26 cellular contexts compared by ENCODE assay signal in genomic region chr17:1022278-1023024, GRCh38. TPM values are rescaled to one million over a fixed set of nuclear protein-coding genes. Genes with fewer than 3 reads are reported as not detected.
DNase-seq lines count a peak whose midpoint lies in the region; ATAC-seq and TF ChIP-seq lines count a peak whose summit lies in the region.
"Had no signal": no experiment of that assay in that cellular context is flagged by ENCODE, and none has a peak within 500 bp of the region (broad histone marks: within the 10 kb centered on the region; RNA-seq: fewer than 3 reads in every experiment).

No MANE protein-coding gene starts in this region.

- no peaks in the 10 kb centered on the region for H3K36me3 ChIP-seq in cardiac muscle cell
- H3K36me3 ChIP-seq in mesendoderm (ENCODE audit: control insufficient read depth, insufficient read depth, low read length): no peaks in the 10 kb centered on the region
- H3K36me3 ChIP-seq: thyroid gland had no signal

- H3K56ac ChIP-seq in mesendoderm (ENCODE audit: low read length): peak overlapping the region; percentile 7

- H3K79me1 ChIP-seq in mesendoderm (ENCODE audit: low read length): no peaks in the 10 kb centered on the region

- intact Hi-C loops in Right ventricle myocardium inferior (cut with DNase I): no loop called here
- intact Hi-C loops in cardiac septum (cut with DNase I): no loop called here

- H3K4me3 ChIP-seq in cardiac muscle cell (no peak overlapping the region), mesendoderm (ENCODE audit: low read length) (no peak overlapping the region)
- H3K4me3 ChIP-seq: Peyer's patch, sigmoid colon, thyroid gland had no signal

- H2BK5ac ChIP-seq in mesendoderm (ENCODE audit: low read length): no peak overlapping the region

- no peak overlapping the region for H3K4me3 Mint-ChIP-seq in immature natural killer cell
- H3K4me3 Mint-ChIP-seq: activated T-cell treated with anti-CD3 and anti-CD28 coated beads, Interleukin-2, amount 50 U/mL, for 24 hours; natural killer cell treated with Interleukin-12 subunit alpha and Interleukin-12 subunit beta and Interleukin-15 and Interleukin-18, amount 100 ng/mL, for 72 hours; stimulated activated naive CD8-positive, alpha-beta T cell treated with anti-CD3 and anti-CD28 coated beads, Interleukin-15, Interleukin-2, amounts not matched to agents 100 ng/mL and 50 ng/mL, for 24 hours had no signal

- peaks cover 0 to 3% (median 0%) of the 10 kb centered on the region in 3 donors for H3K36me3 Mint-ChIP-seq in immature natural killer cell
- H3K36me3 Mint-ChIP-seq: natural killer cell treated with Interleukin-12 subunit alpha and Interleukin-12 subunit beta and Interleukin-15 and Interleukin-18, amount 100 ng/mL, for 72 hours had no signal

- H2BK120ac ChIP-seq in mesendoderm (ENCODE audit: low read depth, low read length): no peak overlapping the region

- no CpG with 5 or more reads among the region's 32 CpGs for WGBS in mesendoderm (ENCODE audit: extremely low coverage, insufficient coverage, low lambda C conversion rate)

- DNase-seq in Right ventricle myocardium inferior (ENCODE audit: missing footprints): peak; percentile 85
- no peak for DNase-seq in cardiac septum (ENCODE audit: low spot score)
- DNase-seq in cardiac muscle cell (ENCODE audit: low read depth in 1 of 2, low spot score in 1 of 2): no peak
- DNase-seq in mesendoderm: no peak
- DNase-seq in NCI-H1105 (lab: John Stamatoyannopoulos, UW): no peak
- no peak for DNase-seq in SHP77 (lab: John Stamatoyannopoulos, UW)
- DNase-seq in foreskin keratinocyte: no peak
- no peak for DNase-seq in immature natural killer cell
- DNase-seq: 8988T; activated CD8-positive, alpha-beta memory T cell treated with anti-CD3 and anti-CD28 coated beads for 24 hours; activated naive CD4-positive, alpha-beta T cell treated with Interleukin-2 at 50 U/mL for 16 hours; activated T-cell treated with anti-CD3 and anti-CD28 coated beads, Interleukin-2, amount 50 U/mL, for 24 hours; AML-193; dermis blood vessel endothelial cell; DMS79 treated with DMSO at 0.1 percent for 48 hours; NCI-H146; NCI-H510A; Peyer's patch; sigmoid colon; stimulated activated CD4-positive, alpha-beta T cell treated with anti-CD3 and anti-CD28 coated beads, Interleukin-15, amount 100 ng/mL, for 24 hours; T-helper 1 cell; thyroid gland had no signal

- H3K9ac ChIP-seq in mesendoderm (ENCODE audit: low read length): no peak overlapping the region
- H3K9ac ChIP-seq: parathyroid adenoma had no signal

- peaks cover 5 to 15% of the 10 kb centered on the region in 2 donors for H3K4me1 Mint-ChIP-seq in immature natural killer cell

- no peak overlapping the region for H3K27ac Mint-ChIP-seq in immature natural killer cell
- H3K27ac Mint-ChIP-seq: activated T-cell treated with anti-CD3 and anti-CD28 coated beads, Interleukin-2, amount 50 U/mL, for 24 hours; natural killer cell treated with Interleukin-12 subunit alpha and Interleukin-12 subunit beta and Interleukin-15 and Interleukin-18, amount 100 ng/mL, for 72 hours; stimulated activated naive CD8-positive, alpha-beta T cell treated with anti-CD3 and anti-CD28 coated beads, Interleukin-15, Interleukin-2, amounts not matched to agents 100 ng/mL and 50 ng/mL, for 24 hours had no signal

- no peaks in the 10 kb centered on the region for H3K9me3 ChIP-seq in cardiac muscle cell (ENCODE audit: low read depth)
- H3K9me3 ChIP-seq: Peyer's patch, sigmoid colon, thyroid gland had no signal

- no peak overlapping the region for H4K8ac ChIP-seq in mesendoderm (ENCODE audit: low read depth, low read length)

- H3K18ac ChIP-seq in mesendoderm (ENCODE audit: low read length): no peak overlapping the region

- H3K4ac ChIP-seq in mesendoderm (ENCODE audit: low read depth, low read length): no peak overlapping the region

- H3K23ac ChIP-seq in mesendoderm (ENCODE audit: low read length): no peak overlapping the region

- peak overlapping the region; percentile 80 for H3K27ac ChIP-seq in cardiac muscle cell
- H3K27ac ChIP-seq in mesendoderm (ENCODE audit: low read depth, low read length): no peak overlapping the region
- no peak overlapping the region for H3K27ac ChIP-seq in foreskin keratinocyte
- H3K27ac ChIP-seq: parathyroid adenoma, thyroid gland had no signal

- H3K4me2 ChIP-seq in mesendoderm (ENCODE audit: low read length): no peak overlapping the region

- no peak overlapping the region for H2BK15ac ChIP-seq in mesendoderm (replicated peaks; ENCODE audit: low read depth)

- ATAC-seq in Right ventricle myocardium inferior: peak; percentile 69
- no peak for ATAC-seq in foreskin keratinocyte
- ATAC-seq: left lobe of liver; natural killer cell treated with Interleukin-12 subunit alpha and Interleukin-12 subunit beta and Interleukin-15 and Interleukin-18, amount 100 ng/mL, for 72 hours had no signal

- H4K5ac ChIP-seq in mesendoderm (ENCODE audit: low read length): no peak overlapping the region

- no peaks in the 10 kb centered on the region for H3K79me2 ChIP-seq in mesendoderm (ENCODE audit: control insufficient read depth, insufficient read depth, low read length)

- TF ChIP-seq CTCF in cardiac muscle cell (IDR thresholded peaks at IDR 0.05; ENCODE audit: low read depth, low read length) (no peak), foreskin keratinocyte (conservative IDR thresholded peaks at IDR 0.05) (no peak)

- no peak overlapping the region for H2AK5ac ChIP-seq in mesendoderm (ENCODE audit: low read length)

- no peaks in the 10 kb centered on the region for H3K9me3 Mint-ChIP-seq in immature natural killer cell
- H3K9me3 Mint-ChIP-seq: activated T-cell treated with anti-CD3 and anti-CD28 coated beads, Interleukin-2, amount 50 U/mL, for 24 hours; natural killer cell treated with Interleukin-12 subunit alpha and Interleukin-12 subunit beta and Interleukin-15 and Interleukin-18, amount 100 ng/mL, for 72 hours; stimulated activated naive CD8-positive, alpha-beta T cell treated with anti-CD3 and anti-CD28 coated beads, Interleukin-15, Interleukin-2, amounts not matched to agents 100 ng/mL and 50 ng/mL, for 24 hours had no signal

- H3K27me3 Mint-ChIP-seq in immature natural killer cell (ENCODE audit: low read depth in 3 of 3): peaks cover 0 to 1% (median 0%) of the 10 kb centered on the region in 3 donors
- H3K27me3 Mint-ChIP-seq: activated T-cell treated with anti-CD3 and anti-CD28 coated beads, Interleukin-2, amount 50 U/mL, for 24 hours; natural killer cell treated with Interleukin-12 subunit alpha and Interleukin-12 subunit beta and Interleukin-15 and Interleukin-18, amount 100 ng/mL, for 72 hours; stimulated activated naive CD8-positive, alpha-beta T cell treated with anti-CD3 and anti-CD28 coated beads, Interleukin-15, Interleukin-2, amounts not matched to agents 100 ng/mL and 50 ng/mL, for 24 hours had no signal

- peaks cover 37% of the 10 kb centered on the region for H3K4me1 ChIP-seq in cardiac muscle cell (ENCODE audit: low read depth)
- H3K4me1 ChIP-seq in mesendoderm (ENCODE audit: control insufficient read depth, low read depth, low read length): no peaks in the 10 kb centered on the region
- H3K4me1 ChIP-seq in foreskin keratinocyte: no peaks in the 10 kb centered on the region
- H3K4me1 ChIP-seq: parathyroid adenoma, thyroid gland had no signal

- H3K27me3 ChIP-seq in cardiac muscle cell (no peaks in the 10 kb centered on the region), mesendoderm (ENCODE audit: insufficient read depth, low read length, poor library complexity) (no peaks in the 10 kb centered on the region), foreskin keratinocyte (no peaks in the 10 kb centered on the region)
- H3K27me3 ChIP-seq: Peyer's patch, sigmoid colon, thyroid gland had no signal

RNA-seq across cellular contexts. Expression of gene TIMM22, which starts 25.5 kb away (rescaled TPM):
- total RNA-seq in Right ventricle myocardium inferior (17.3 TPM), cardiac septum (17.8 TPM), cardiac muscle cell (26.8 and 28.4 TPM in 2 replicates), foreskin keratinocyte (16.4 and 17.6 TPM in 2 replicates)
- polyA plus RNA-seq in cardiac muscle cell (33.1 and 34.7 TPM in 2 replicates), foreskin keratinocyte (20.6 and 20.7 TPM in 2 replicates), immature natural killer cell (10 to 100 TPM; 22.0 to 26.9 (median 24.4) TPM)
- 16.4 TPM for polyA plus RNA-seq in mesendoderm (2013, experiment 1 of 2)
- 16.9 TPM for polyA plus RNA-seq in mesendoderm (2013, experiment 2 of 2)

RNA-seq across cellular contexts. Expression of gene NXN, which starts 42.9 kb away (rescaled TPM):
- total RNA-seq in Right ventricle myocardium inferior: 18.5 TPM
- total RNA-seq in cardiac septum: 14.3 TPM
- 107 and 122 TPM in 2 replicates for total RNA-seq in cardiac muscle cell
- polyA plus RNA-seq in cardiac muscle cell: 120 and 128 TPM in 2 replicates
- polyA plus RNA-seq in mesendoderm (2013, experiment 1 of 2): 125 TPM
- polyA plus RNA-seq in mesendoderm (2013, experiment 2 of 2): 122 TPM
- 74.7 and 94.8 TPM in 2 replicates for total RNA-seq in foreskin keratinocyte
- polyA plus RNA-seq in foreskin keratinocyte: 69.8 and 84.0 TPM in 2 replicates
- under 1 TPM in 1 of 3 donors, not detected in 2; 0.19 TPM for polyA plus RNA-seq in immature natural killer cell
